In genomic region chr12:107493135-107493494, GRCh38 we compare ENCODE assay signal across 22 cellular contexts.
A peak's percentile ranks its signal among the peaks of the same experiment; 100 is the strongest.
DNase-seq lines count a peak whose midpoint lies in the region; ATAC-seq and TF ChIP-seq lines count a peak whose summit lies in the region.
"Had no signal": no experiment of that assay in that cellular context is flagged by ENCODE, and none has a peak within 500 bp of the region (broad histone marks: within the 10 kb centered on the region; RNA-seq: fewer than 3 reads in every experiment).

No MANE protein-coding gene starts in this region.

- H3K27me3 ChIP-seq in naive thymus-derived CD4-positive, alpha-beta T cell (ENCODE audit: control insufficient read depth in 2 of 2, insufficient read depth in 2 of 2, low read length in 2 of 2): no peaks in the 10 kb centered on the region
- H3K27me3 ChIP-seq: BE2C, colonic mucosa, neural progenitor cell, tibial nerve had no signal

- TF ChIP-seq CTCF in VCaP (conservative IDR thresholded peaks at IDR 0.05): no peak

- no peaks in the 10 kb centered on the region for H3K36me3 ChIP-seq in naive thymus-derived CD4-positive, alpha-beta T cell (ENCODE audit: control insufficient read depth in 2 of 3, insufficient read depth in 3 of 3, low read length in 3 of 3)
- H3K36me3 ChIP-seq: BE2C, colonic mucosa, neural progenitor cell, prostate gland, tibial nerve had no signal

- no peaks in the 10 kb centered on the region for H3K27me3 Mint-ChIP-seq in activated CD4-positive, alpha-beta T cell treated with anti-CD3 and anti-CD28 coated beads for 36 hours
- no peaks in the 10 kb centered on the region for H3K27me3 Mint-ChIP-seq in naive thymus-derived CD4-positive, alpha-beta T cell

- peaks cover 5% of the 10 kb centered on the region for H3K36me3 Mint-ChIP-seq in activated CD4-positive, alpha-beta T cell treated with anti-CD3 and anti-CD28 coated beads for 36 hours (ENCODE audit: low read depth)
- H3K36me3 Mint-ChIP-seq in naive thymus-derived CD4-positive, alpha-beta T cell: peaks cover 0 to 19% (median 9%) of the 10 kb centered on the region in 5 donors
- H3K36me3 Mint-ChIP-seq: neural progenitor cell had no signal

- H3K9me3 ChIP-seq in naive thymus-derived CD4-positive, alpha-beta T cell (ENCODE audit: control insufficient read depth in 2 of 3, low read length in 3 of 3): no peaks in the 10 kb centered on the region
- H3K9me3 ChIP-seq: BE2C, colonic mucosa, prostate gland, tibial nerve had no signal

- CTCF ChIA-PET in activated CD4-positive, alpha-beta T cell treated with anti-CD3 and anti-CD28 coated beads for 36 hours (lab: Charles Lee): interaction anchor here (0.7 to 1.2 kb wide), 3 partner anchors 14 to 53 kb away, joined by 3 read pairs; no protein-coding TSS in a partner anchor
- CTCF ChIA-PET in naive thymus-derived CD4-positive, alpha-beta T cell (lab: Charles Lee): interaction anchor here (0.8 to 0.9 kb wide), 2 partner anchors 403 to 677 kb away, joined by 3 read pairs; no protein-coding TSS in a partner anchor

- H3K4me3 ChIP-seq in naive thymus-derived CD4-positive, alpha-beta T cell (ENCODE audit: low read length): no peak overlapping the region
- H3K4me3 ChIP-seq: colonic mucosa, neural progenitor cell, prostate gland, smooth muscle cell, tibial nerve had no signal

- ATAC-seq in activated CD4-positive, alpha-beta T cell treated with anti-CD3 and anti-CD28 coated beads for 36 hours: no peak
- peak; percentile 30 for ATAC-seq in GM21515 (IDR thresholded peaks at IDR 0.05; ENCODE audit: unreplicated experiment)
- peak; percentile 12 for ATAC-seq in naive thymus-derived CD4-positive, alpha-beta T cell
- ATAC-seq in GM19463 (IDR thresholded peaks at IDR 0.05; ENCODE audit: unreplicated experiment): no peak

- POLR2A ChIA-PET in activated CD4-positive, alpha-beta T cell treated with anti-CD3 and anti-CD28 coated beads for 36 hours (lab: Charles Lee): no interaction called here
- POLR2A ChIA-PET in naive thymus-derived CD4-positive, alpha-beta T cell (lab: Charles Lee): interaction anchor here (0.6 to 0.7 kb wide), 2 partner anchors 311 to 725 kb away, joined by 3 to 4 read pairs; no protein-coding TSS in a partner anchor

- no peak overlapping the region for H3K4me3 Mint-ChIP-seq in activated CD4-positive, alpha-beta T cell treated with anti-CD3 and anti-CD28 coated beads for 36 hours
- H3K4me3 Mint-ChIP-seq in naive thymus-derived CD4-positive, alpha-beta T cell: peak overlapping the region in 8 of 10 donors; percentile 24 to 82 (median 64)
- H3K4me3 Mint-ChIP-seq: neural progenitor cell had no signal

- peaks cover 20% of the 10 kb centered on the region for H3K4me1 Mint-ChIP-seq in activated CD4-positive, alpha-beta T cell treated with anti-CD3 and anti-CD28 coated beads for 36 hours
- peaks cover 17 to 44% (median 30%) of the 10 kb centered on the region in 7 donors for H3K4me1 Mint-ChIP-seq in naive thymus-derived CD4-positive, alpha-beta T cell

- peaks cover 3% of the 10 kb centered on the region for H3K9me3 Mint-ChIP-seq in activated CD4-positive, alpha-beta T cell treated with anti-CD3 and anti-CD28 coated beads for 36 hours (ENCODE audit: low read depth)
- peaks cover 0 to 7% (median 0%) of the 10 kb centered on the region in 11 donors for H3K9me3 Mint-ChIP-seq in naive thymus-derived CD4-positive, alpha-beta T cell
- H3K9me3 Mint-ChIP-seq: neural progenitor cell had no signal

- H3K4me1 ChIP-seq in naive thymus-derived CD4-positive, alpha-beta T cell (ENCODE audit: control insufficient read depth in 2 of 2, insufficient read depth in 2 of 2, low read length in 2 of 2): peaks cover 0 to 16% of the 10 kb centered on the region in 2 donors
- H3K4me1 ChIP-seq: BE2C, colonic mucosa, neural progenitor cell, prostate gland had no signal

- peak overlapping the region; percentile 10 for H3K27ac ChIP-seq in VCaP
- H3K27ac ChIP-seq in naive thymus-derived CD4-positive, alpha-beta T cell (ENCODE audit: low read depth, low read length): peak overlapping the region; percentile 15
- H3K27ac ChIP-seq: 22Rv1, colonic mucosa, neural progenitor cell, prostate gland, RWPE1 had no signal

- peak overlapping the region; percentile 34 for H3K27ac Mint-ChIP-seq in activated CD4-positive, alpha-beta T cell treated with anti-CD3 and anti-CD28 coated beads for 36 hours
- H3K27ac Mint-ChIP-seq in naive thymus-derived CD4-positive, alpha-beta T cell: peak overlapping the region; percentile 62 to 94 (median 84)
- H3K27ac Mint-ChIP-seq: neural progenitor cell had no signal

- DNase-seq in activated CD4-positive, alpha-beta T cell treated with anti-CD3 and anti-CD28 coated beads for 36 hours: no peak
- no peak for DNase-seq in activated CD4-positive, alpha-beta T cell treated with anti-CD3 and anti-CD28 coated beads, Interleukin-2, amount 50 U/mL, for 48 hours
- DNase-seq in naive thymus-derived CD4-positive, alpha-beta T cell: no peak
- DNase-seq in NCI-H187 (lab: John Stamatoyannopoulos, UW) (no peak), cortex of kidney (lab: John Stamatoyannopoulos, UW) (no peak)
- DNase-seq: activated gamma-delta T cell, BE2C, DMS53, foreskin fibroblast, GOT3, mesendoderm, NCI-H446 treated with DMSO at 0.1 percent for 48 hours had no signal

- intact Hi-C loops in activated CD4-positive, alpha-beta T cell treated with anti-CD3 and anti-CD28 coated beads for 36 hours (cut with DNase I, micrococcal nuclease): no loop called here
- intact Hi-C loops in naive thymus-derived CD4-positive, alpha-beta T cell (cut with micrococcal nuclease): no loop called here

Comparison
In these comparisons a context has a peak if more than half of its experiments do, and no peak if none do; other contexts are left out.
1. ATAC-seq: peak in GM21515 (single experiment) and naive thymus-derived CD4-positive, alpha-beta T cell (single experiment); none in activated CD4-positive, alpha-beta T cell treated with anti-CD3 and anti-CD28 coated beads for 36 hours (single experiment) and GM19463 (single experiment).